1 cellular context compared by ENCODE assay signal in the genomic region with DNA sequence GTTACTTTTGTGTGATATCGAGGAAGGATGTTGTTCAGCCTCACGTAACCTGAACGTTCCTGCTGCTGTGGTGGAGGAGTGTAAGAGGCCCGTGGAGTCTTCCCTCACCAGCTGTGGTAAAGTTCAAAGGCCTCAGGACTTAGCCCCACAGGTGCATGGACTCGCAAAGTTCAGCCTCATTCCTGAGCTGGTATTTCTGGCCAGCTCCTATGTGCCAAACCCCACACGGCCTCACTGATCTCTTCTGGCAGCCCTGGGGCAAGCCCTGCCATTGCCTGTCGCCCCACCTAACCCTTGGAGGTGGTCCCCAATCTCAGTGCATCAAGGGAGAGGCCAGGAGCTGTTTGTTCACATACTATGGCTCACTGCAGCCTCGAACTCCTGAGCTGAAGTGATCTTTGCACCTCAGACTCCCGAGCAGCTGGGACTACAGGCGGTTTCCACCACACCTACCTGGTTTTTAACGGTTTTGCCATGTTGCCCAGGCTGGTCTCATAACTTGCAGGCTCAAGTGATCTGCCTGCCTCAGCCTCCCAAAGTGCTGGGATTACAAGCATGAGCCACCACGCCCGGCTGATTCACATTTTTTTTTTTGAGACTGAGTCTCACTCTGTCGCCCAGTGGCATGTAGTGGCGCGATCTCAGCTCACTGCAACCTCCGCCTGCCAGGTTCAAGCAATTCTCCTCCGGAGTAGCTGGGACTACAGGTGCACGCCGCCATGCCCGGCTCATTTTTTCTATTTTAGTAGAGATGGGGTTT.
TF ChIP-seq lines count a peak whose summit lies in the region.

No MANE protein-coding gene starts in this region.

TF ChIP-seq in IMR-90, 13 proteins besides CTCF, POLR2A, EP300 and RAD21 (continued from another document):
- TF ChIP-seq MAFK (IDR thresholded peaks at IDR 0.05; ENCODE audit: low read depth, low read length) (no peak), FOS (IDR thresholded peaks at IDR 0.05; ENCODE audit: low read depth, low read length) (no peak), BHLHE40 (IDR thresholded peaks at IDR 0.05; ENCODE audit: low read depth, low read length) (no peak), MAZ (IDR thresholded peaks at IDR 0.05; ENCODE audit: borderline replicate concordance, low read depth, low read length) (no peak), CEBPB (IDR thresholded peaks at IDR 0.05; ENCODE audit: low read depth, low read length) (no peak), SMC3 (IDR thresholded peaks at IDR 0.05; ENCODE audit: low read depth, low read length) (no peak), MXI1 (IDR thresholded peaks at IDR 0.05; ENCODE audit: borderline replicate concordance, low read depth, low read length) (no peak)
- TF ChIP-seq, protein P1, sequence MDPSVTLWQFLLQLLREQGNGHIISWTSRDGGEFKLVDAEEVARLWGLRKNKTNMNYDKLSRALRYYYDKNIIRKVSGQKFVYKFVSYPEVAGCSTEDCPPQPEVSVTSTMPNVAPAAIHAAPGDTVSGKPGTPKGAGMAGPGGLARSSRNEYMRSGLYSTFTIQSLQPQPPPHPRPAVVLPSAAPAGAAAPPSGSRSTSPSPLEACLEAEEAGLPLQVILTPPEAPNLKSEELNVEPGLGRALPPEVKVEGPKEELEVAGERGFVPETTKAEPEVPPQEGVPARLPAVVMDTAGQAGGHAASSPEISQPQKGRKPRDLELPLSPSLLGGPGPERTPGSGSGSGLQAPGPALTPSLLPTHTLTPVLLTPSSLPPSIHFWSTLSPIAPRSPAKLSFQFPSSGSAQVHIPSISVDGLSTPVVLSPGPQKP (IDR thresholded peaks at IDR 0.05; ENCODE audit: borderline replicate concordance, low read depth, low read length) = no peak
- TF ChIP-seq, protein P2, sequence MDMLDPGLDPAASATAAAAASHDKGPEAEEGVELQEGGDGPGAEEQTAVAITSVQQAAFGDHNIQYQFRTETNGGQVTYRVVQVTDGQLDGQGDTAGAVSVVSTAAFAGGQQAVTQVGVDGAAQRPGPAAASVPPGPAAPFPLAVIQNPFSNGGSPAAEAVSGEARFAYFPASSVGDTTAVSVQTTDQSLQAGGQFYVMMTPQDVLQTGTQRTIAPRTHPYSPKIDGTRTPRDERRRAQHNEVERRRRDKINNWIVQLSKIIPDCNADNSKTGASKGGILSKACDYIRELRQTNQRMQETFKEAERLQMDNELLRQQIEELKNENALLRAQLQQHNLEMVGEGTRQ (IDR thresholded peaks at IDR 0.05; ENCODE audit: low read depth, low read length) = no peak
